In genomic region chr10:87850742-87851205, GRCh38 we compare ENCODE assay signal across 8 cellular contexts. TPM values are rescaled to one million over a fixed set of nuclear protein-coding genes. Genes with fewer than 3 reads are reported as not detected.
A peak's percentile ranks its signal among the peaks of the same experiment; 100 is the strongest.
DNase-seq lines count a peak whose midpoint lies in the region; FAIRE-seq and TF ChIP-seq lines count a peak whose summit lies in the region.

No MANE protein-coding gene starts in this region.

- DNase-seq in GM12891 (ENCODE audit: insufficient read length, low spot score) (no peak), NCI-H1930 (lab: John Stamatoyannopoulos, UW) (peak; percentile 36 to 44), dermis blood vessel endothelial cell (peak; percentile 76), lung microvascular endothelial cell (ENCODE audit: low read depth in 2 of 2) (peak; percentile 61 to 72), stomach (peak; percentile 68), DMS79 treated with DMSO at 0.1 percent for 48 hours (lab: John Stamatoyannopoulos, UW) (no peak)
- peak; percentile 33 for DNase-seq in activated CD4-positive, CD25-positive, alpha-beta regulatory T cell treated with anti-CD3 and anti-CD28 coated beads, Interleukin-2, amount 50 U/mL, for 72 hours

- no peaks in the 10 kb centered on the region for H3K9me3 ChIP-seq in stomach

- TF ChIP-seq POLR2A in GM12891 (IDR thresholded peaks at IDR 0.05; ENCODE audit: low read depth, low read length) (no peak), stomach (IDR thresholded peaks at IDR 0.05) (no peak)

- no peaks in the 10 kb centered on the region for H3K27me3 ChIP-seq in ACC112 (ENCODE audit: insufficient read depth, low read length)
- no peaks in the 10 kb centered on the region for H3K27me3 ChIP-seq in stomach

- H3K4me3 ChIP-seq in ACC112 (ENCODE audit: low read depth, low read length): no peak overlapping the region
- H3K4me3 ChIP-seq in stomach: no peak overlapping the region

- intact Hi-C loops in stomach (cut with DNase I; ENCODE audit: low total_unique reads): no loop called here

- peak; percentile 98 for FAIRE-seq in GM12891 (lab: Jason Lieb, UNC)

- peaks cover 11% of the 10 kb centered on the region for H3K4me1 ChIP-seq in ACC112 (ENCODE audit: control insufficient read depth, insufficient read depth, low read length, unreplicated experiment)
- peaks cover 0 to 11% (median 4%) of the 10 kb centered on the region in 4 donors for H3K4me1 ChIP-seq in stomach

- 8 to 18% (median 14%) methylated on average over 5 of the region's 5 CpGs for WGBS in stomach, 5 donors

- H3K27ac ChIP-seq in ACC112 (ENCODE audit: low read depth, low read length): no peak overlapping the region
- no peak overlapping the region for H3K27ac ChIP-seq in stomach

- TF ChIP-seq EP300 in stomach (IDR thresholded peaks at IDR 0.05): no peak

- H3K79me2 ChIP-seq in ACC112 (ENCODE audit: control insufficient read depth, insufficient read depth, low read length, unreplicated experiment): no peaks in the 10 kb centered on the region

- TF ChIP-seq CTCF in stomach (IDR thresholded peaks at IDR 0.05): peak in 5 of 7 experiments; percentile 28 to 72 (median 66)

- peak overlapping the region; percentile 11 for H2AFZ ChIP-seq in ACC112 (ENCODE audit: low read length, unreplicated experiment)

- H3K36me3 ChIP-seq in ACC112 (ENCODE audit: insufficient read depth, low read length): no peaks in the 10 kb centered on the region
- no peaks in the 10 kb centered on the region for H3K36me3 ChIP-seq in stomach

TF ChIP-seq in GM12891, 5 proteins besides CTCF, POLR2A, EP300 and RAD21:
- no peak for TF ChIP-seq SPI1 (IDR thresholded peaks at IDR 0.05; ENCODE audit: low read depth, low read length)
- TF ChIP-seq TAF1 (IDR thresholded peaks at IDR 0.05; ENCODE audit: low read depth, low read length): no peak
- TF ChIP-seq POLR2AphosphoS5 (IDR thresholded peaks at IDR 0.05; ENCODE audit: low read depth, low read length): no peak
- TF ChIP-seq PAX5 (IDR thresholded peaks at IDR 0.05; ENCODE audit: insufficient read depth, low read length, severe bottlenecking): no peak
- no peak for TF ChIP-seq POU2F2 (IDR thresholded peaks at IDR 0.05; ENCODE audit: low read depth, low read length)

RNA-seq across cellular contexts. Expression of gene KLLN, which starts 12.6 kb away (rescaled TPM):
- 1.0 TPM for polyA plus RNA-seq in GM12891 (2012; ENCODE audit: low read depth, missing spikeins)
- total RNA-seq in dermis blood vessel endothelial cell (0.17 and 0.47 TPM in 2 replicates), lung microvascular endothelial cell (0.20 and 0.22 TPM in 2 replicates), stomach (under 1 TPM in 1 of 5 donors, not detected in 4; 0.18 TPM)
- polyA plus RNA-seq in stomach: under 1 TPM; 0.23 to 0.37 (median 0.31) TPM

RNA-seq across cellular contexts. Expression of gene PTEN, which starts 12.7 kb away (rescaled TPM):
- polyA plus RNA-seq in GM12891 (2012; ENCODE audit: low read depth, missing spikeins): 70.9 TPM
- 121 and 122 TPM in 2 replicates for total RNA-seq in dermis blood vessel endothelial cell
- 60.1 and 87.3 TPM in 2 replicates for total RNA-seq in lung microvascular endothelial cell
- 100 to 1,000 TPM in 3 of 5 donors, 10 to 100 TPM in 2; 56.6 to 374 (median 118) TPM for total RNA-seq in stomach
- polyA plus RNA-seq in stomach: 10 to 100 TPM; 26.2 to 30.7 (median 30.3) TPM

RNA-seq across cellular contexts. Expression of gene ATAD1, which starts 32.7 kb away (rescaled TPM):
- 20.3 TPM for polyA plus RNA-seq in GM12891 (2012; ENCODE audit: low read depth, missing spikeins)
- total RNA-seq in dermis blood vessel endothelial cell (34.9 and 38.3 TPM in 2 replicates), lung microvascular endothelial cell (12.9 and 16.9 TPM in 2 replicates), stomach (10 to 100 TPM in 4 of 5 donors, 1 to 10 TPM in 1; 9.0 to 61.7 (median 21.6) TPM)
- polyA plus RNA-seq in stomach: 10 to 100 TPM in 1 of 3 donors, 1 to 10 TPM in 2; 7.0 to 10.6 (median 7.4) TPM

Comparison
In these comparisons a context has a peak if more than half of its experiments do, and no peak if none do; other contexts are left out.
1. DNase-seq: peak in NCI-H1930 (2 of 2), activated CD4-positive, CD25-positive, alpha-beta regulatory T cell treated with anti-CD3 and anti-CD28 coated beads, Interleukin-2, amount 50 U/mL, for 72 hours (single experiment), dermis blood vessel endothelial cell (single experiment), lung microvascular endothelial cell (2 of 2) and stomach (single experiment); none in GM12891 (single experiment) and DMS79 treated with DMSO at 0.1 percent for 48 hours (single experiment).